Comparison of ENCODE assay signal across 22 cellular contexts in genomic region chr2:2286592-2286991, GRCh38. TPM values are rescaled to one million over a fixed set of nuclear protein-coding genes. Genes with fewer than 3 reads are reported as not detected.
DNase-seq lines count a peak whose midpoint lies in the region; ATAC-seq and TF ChIP-seq lines count a peak whose summit lies in the region.
"Had no signal": no experiment of that assay in that cellular context is flagged by ENCODE, and none has a peak within 500 bp of the region (broad histone marks: within the 10 kb centered on the region; RNA-seq: fewer than 3 reads in every experiment).

No MANE protein-coding gene starts in this region.

- ATAC-seq in T-helper 17 cell, result no peak
- ATAC-seq: HepG2, PC-3 had no signal

- H3K27ac ChIP-seq in breast epithelium, result no peak overlapping the region
- H3K27ac ChIP-seq: RWPE1 had no signal

- peak; percentile 78 for DNase-seq in COR-L47 (lab: John Stamatoyannopoulos, UW)
- peak; percentile 48 for DNase-seq in NCI-H1417 treated with DMSO at 0.1 percent for 48 hours (lab: John Stamatoyannopoulos, UW)
- peak; percentile 83 for DNase-seq in NCI-H2107 treated with DMSO at 0.1 percent for 48 hours (lab: John Stamatoyannopoulos, UW; ENCODE audit: unreplicated experiment)
- DNase-seq in NCI-H69 (lab: John Stamatoyannopoulos, UW), result peak; percentile 76
- DNase-seq in Kasumi-1 (lab: John Stamatoyannopoulos, UW), result no peak
- no peak for DNase-seq in T-helper 17 cell
- DNase-seq in UCSD-AML1 (lab: John Stamatoyannopoulos, UW; ENCODE audit: unreplicated experiment), result no peak
- no peak for DNase-seq in breast epithelium (ENCODE audit: low spot score in 2 of 2)
- DNase-seq: CD4-positive, alpha-beta memory T cell; GF-D8; GOT3; KG1; NCI-H1048; NCI-H2171 treated with DMSO at 0.1 percent for 48 hours; NCI-H526; PC-3 had no signal

- no peak overlapping the region for H3K4me3 ChIP-seq in breast epithelium

- no peaks in the 10 kb centered on the region for H3K36me3 ChIP-seq in breast epithelium

- no peaks in the 10 kb centered on the region for H3K4me1 ChIP-seq in breast epithelium

- H3K4me1 Mint-ChIP-seq in T-helper 17 cell, result no peaks in the 10 kb centered on the region
- H3K4me1 Mint-ChIP-seq: CD4-positive, alpha-beta memory T cell had no signal

- no peaks in the 10 kb centered on the region for H3K36me3 Mint-ChIP-seq in T-helper 17 cell (ENCODE audit: low read depth)
- H3K36me3 Mint-ChIP-seq: CD4-positive, alpha-beta memory T cell had no signal

- peaks cover 12% of the 10 kb centered on the region for H3K27me3 Mint-ChIP-seq in T-helper 17 cell

- peaks cover 0 to 4% of the 10 kb centered on the region in 2 donors for H3K27me3 ChIP-seq in breast epithelium

- no peak overlapping the region for H3K4me3 Mint-ChIP-seq in T-helper 17 cell
- H3K4me3 Mint-ChIP-seq: CD4-positive, alpha-beta memory T cell; T-helper 1 cell treated with Interleukin-12 subunit alpha and Interleukin-12 subunit beta and Interleukin-4 antibody, amounts not matched to agents 30 μg/mL and 1 μg/mL, for 36 hours had no signal

- H3K27ac Mint-ChIP-seq in T-helper 17 cell, result no peak overlapping the region
- H3K27ac Mint-ChIP-seq: CD4-positive, alpha-beta memory T cell; T-helper 1 cell treated with Interleukin-12 subunit alpha and Interleukin-12 subunit beta and Interleukin-4 antibody, amounts not matched to agents 30 μg/mL and 1 μg/mL, for 36 hours had no signal

- no peak for TF ChIP-seq CTCF in breast epithelium (IDR thresholded peaks at IDR 0.05)

- TF ChIP-seq POLR2A in breast epithelium (IDR thresholded peaks at IDR 0.05), result no peak

- peaks cover 3% of the 10 kb centered on the region for H3K9me3 ChIP-seq in T-helper 17 cell (ENCODE audit: control insufficient read depth, low read length, poor library complexity, severe bottlenecking)
- no peaks in the 10 kb centered on the region for H3K9me3 ChIP-seq in breast epithelium

- intact Hi-C loops in breast epithelium (cut with DNase I; ENCODE audit: low total_unique reads), result no loop called here

RNA-seq across cellular contexts. Expression of gene MYT1L, which starts 44.5 kb away (rescaled TPM):
- total RNA-seq in T-helper 17 cell (not detected), breast epithelium (not detected)
- total RNA-seq: A172; CD4-positive, alpha-beta memory T cell; Daoy; HepG2; MCF 10A; PC-3 had no signal

Comparison
In these comparisons a context has a peak if more than half of its experiments do, and no peak if none do; other contexts are left out.
1. DNase-seq: peak in COR-L47 (single experiment), NCI-H1417 treated with DMSO at 0.1 percent for 48 hours (single experiment), NCI-H2107 treated with DMSO at 0.1 percent for 48 hours (single experiment) and NCI-H69 (single experiment); none in Kasumi-1 (0 of 2), T-helper 17 cell (0 of 3), UCSD-AML1 (single experiment) and breast epithelium (0 of 2).